Comparison of ENCODE assay signal across 18 cellular contexts in genomic region chr21:46116189-46116845, GRCh38. TPM values are rescaled to one million over a fixed set of nuclear protein-coding genes. Genes with fewer than 3 reads are reported as not detected.
DNase-seq lines count a peak whose midpoint lies in the region; ATAC-seq, FAIRE-seq and TF ChIP-seq lines count a peak whose summit lies in the region.
"Had no signal": no experiment of that assay in that cellular context is flagged by ENCODE, and none has a peak within 500 bp of the region (broad histone marks: within the 10 kb centered on the region; RNA-seq: fewer than 3 reads in every experiment).

No MANE protein-coding gene starts in this region.

- TF ChIP-seq CTCF in activated B cell treated with CpG ODN at 0.5 μM for 24 hours (IDR thresholded peaks at IDR 0.05) (no peak), kidney (IDR thresholded peaks at IDR 0.05; ENCODE audit: borderline replicate concordance, extremely low read depth, insufficient read depth) (no peak), GM23338 (conservative IDR thresholded peaks at IDR 0.05; ENCODE audit: low read depth in 2 of 2) (no peak)

- no peaks in the 10 kb centered on the region for H3K9me2 ChIP-seq in GM23338 (ENCODE audit: insufficient read depth)

- no peak for FAIRE-seq in GM12891 (lab: Jason Lieb, UNC)
- FAIRE-seq in kidney (lab: Jason Lieb, UNC) = no peak
- FAIRE-seq: G401.6, GM18507, TTC549 had no signal

- H3K4me3 Mint-ChIP-seq in activated B cell treated with CpG ODN at 0.5 μM for 24 hours = no peak overlapping the region
- H3K4me3 Mint-ChIP-seq in GM23338 = no peak overlapping the region
- H3K4me3 Mint-ChIP-seq: activated CD8-positive, alpha-beta memory T cell treated with anti-CD3 and anti-CD28 coated beads, Interleukin-2, amount 10 ng/mL, durations not matched to agents 7 days and 5 days; CD4-positive, alpha-beta memory T cell had no signal

- H3K4me2 ChIP-seq in GM23338 = no peak overlapping the region

- no peak for TF ChIP-seq POLR2A in GM12891 (IDR thresholded peaks at IDR 0.05; ENCODE audit: low read depth, low read length)

- H3K9me3 Mint-ChIP-seq in activated B cell treated with CpG ODN at 0.5 μM for 24 hours = no peaks in the 10 kb centered on the region
- H3K9me3 Mint-ChIP-seq in GM23338 = 0 out of 3 replicates have a peak, but pooled peaks cover 6% of the 10 kb centered on the region

- POLR2A ChIA-PET in activated B cell treated with CpG ODN at 0.5 μM for 24 hours (lab: Charles Lee) = no interaction called here

- no peak overlapping the region for H3K9ac ChIP-seq in kidney (ENCODE audit: low read length in 2 of 2)

- no peaks in the 10 kb centered on the region for H3K79me2 ChIP-seq in GM23338 (replicated peaks; ENCODE audit: insufficient read depth)

- no peaks in the 10 kb centered on the region for H3K27me3 Mint-ChIP-seq in activated B cell treated with CpG ODN at 0.5 μM for 24 hours
- H3K27me3 Mint-ChIP-seq in GM23338 (ENCODE audit: insufficient read depth, low read depth, poor library complexity) = peaks cover 2% of the 10 kb centered on the region
- H3K27me3 Mint-ChIP-seq: activated CD8-positive, alpha-beta memory T cell treated with anti-CD3 and anti-CD28 coated beads, Interleukin-2, amount 10 ng/mL, durations not matched to agents 7 days and 5 days; CD4-positive, alpha-beta memory T cell had no signal

- H2AFZ ChIP-seq in GM23338 = no peak overlapping the region

- H3K36me3 Mint-ChIP-seq in activated B cell treated with CpG ODN at 0.5 μM for 24 hours (ENCODE audit: low read depth) (no peaks in the 10 kb centered on the region), GM23338 (ENCODE audit: low read depth) (peaks cover 34% of the 10 kb centered on the region)
- H3K36me3 Mint-ChIP-seq: activated CD8-positive, alpha-beta memory T cell treated with anti-CD3 and anti-CD28 coated beads, Interleukin-2, amount 10 ng/mL, durations not matched to agents 7 days and 5 days had no signal

- H3K9me3 ChIP-seq in kidney (ENCODE audit: control insufficient read depth in 1 of 2, low read length in 2 of 2) = peaks cover 0 to 3% of the 10 kb centered on the region in 2 donors

- no peak overlapping the region for H3K27ac Mint-ChIP-seq in activated B cell treated with CpG ODN at 0.5 μM for 24 hours
- no peak overlapping the region for H3K27ac Mint-ChIP-seq in GM23338
- H3K27ac Mint-ChIP-seq: activated CD8-positive, alpha-beta memory T cell treated with anti-CD3 and anti-CD28 coated beads, Interleukin-2, amount 10 ng/mL, durations not matched to agents 7 days and 5 days; CD4-positive, alpha-beta memory T cell had no signal

- H4K20me1 ChIP-seq in GM23338 (replicated peaks; ENCODE audit: insufficient read depth) = no peaks in the 10 kb centered on the region

- H3K4me1 ChIP-seq in kidney (ENCODE audit: control insufficient read depth in 1 of 2, insufficient read depth in 1 of 2, low read depth in 1 of 2, low read length in 2 of 2) = no peaks in the 10 kb centered on the region
- H3K4me1 ChIP-seq in GM23338 (ENCODE audit: insufficient read depth) = no peaks in the 10 kb centered on the region
- H3K4me1 ChIP-seq: adrenal gland had no signal

- H3K36me3 ChIP-seq in kidney (ENCODE audit: control insufficient read depth in 1 of 2, insufficient read depth in 2 of 2, low read length in 2 of 2) (no peaks in the 10 kb centered on the region), GM23338 (ENCODE audit: insufficient read depth) (peaks cover 15% of the 10 kb centered on the region)

- DNase-seq in GM12891 (ENCODE audit: insufficient read length, low spot score) (peak; percentile 9), activated B cell treated with CpG ODN at 0.5 μM for 24 hours (peak; percentile 4), kidney (peak; percentile 35), sciatic nerve (ENCODE audit: low spot score) (peak; percentile 46), GM23338 (ENCODE audit: low spot score) (no peak), KG1 (lab: John Stamatoyannopoulos, UW) (no peak), substantia nigra (lab: John Stamatoyannopoulos, UW) (no peak)
- DNase-seq: CD4-positive, alpha-beta memory T cell; cortex of kidney; HCEC 1CT; stimulated activated naive CD8-positive, alpha-beta T cell treated with anti-CD3 and anti-CD28 coated beads, Interleukin-15, Interleukin-2, amounts not matched to agents 100 U/mL and 50 U/mL, for 24 hours had no signal

- no peaks in the 10 kb centered on the region for H3F3A ChIP-seq in GM23338 (replicated peaks; ENCODE audit: low read depth)

- CTCF ChIA-PET in activated B cell treated with CpG ODN at 0.5 μM for 24 hours (lab: Charles Lee) = no interaction called here

- H3K4me1 Mint-ChIP-seq in activated B cell treated with CpG ODN at 0.5 μM for 24 hours (no peaks in the 10 kb centered on the region), GM23338 (no peaks in the 10 kb centered on the region)
- H3K4me1 Mint-ChIP-seq: activated CD8-positive, alpha-beta memory T cell treated with anti-CD3 and anti-CD28 coated beads, Interleukin-2, amount 10 ng/mL, durations not matched to agents 7 days and 5 days; CD4-positive, alpha-beta memory T cell had no signal

- H3K27me3 ChIP-seq in GM23338 (ENCODE audit: insufficient read depth) = no peaks in the 10 kb centered on the region
- H3K27me3 ChIP-seq: adrenal gland, SJSA1 had no signal

- H3K4me3 ChIP-seq in kidney (ENCODE audit: low read length in 2 of 2) (no peak overlapping the region), GM23338 (no peak overlapping the region)
- H3K4me3 ChIP-seq: adrenal gland, SJSA1 had no signal

- H3K27ac ChIP-seq in kidney (ENCODE audit: low read depth in 2 of 2, low read length in 2 of 2) (no peak overlapping the region), GM23338 (ENCODE audit: low read depth) (no peak overlapping the region), substantia nigra (ENCODE audit: low read depth, low read length, poor library complexity, severe bottlenecking) (no peak overlapping the region)
- H3K27ac ChIP-seq: adrenal gland, SJSA1 had no signal

- intact Hi-C loops in activated B cell treated with CpG ODN at 0.5 μM for 24 hours (cut with micrococcal nuclease) = no loop called here
- intact Hi-C loops in kidney (cut with DNase I) = no loop called here
- intact Hi-C loops in sciatic nerve (cut with DNase I) = no loop called here

- ATAC-seq in activated B cell treated with CpG ODN at 0.5 μM for 24 hours (ENCODE audit: low read depth) (no peak), sciatic nerve (no peak), GM23338 (no peak), GM21619 (IDR thresholded peaks at IDR 0.05; ENCODE audit: unreplicated experiment) (no peak)
- ATAC-seq: activated CD8-positive, alpha-beta memory T cell treated with anti-CD3 and anti-CD28 coated beads, Interleukin-2, amount 10 ng/mL, durations not matched to agents 7 days and 5 days; stimulated activated naive CD8-positive, alpha-beta T cell treated with anti-CD3 and anti-CD28 coated beads, Interleukin-15, Interleukin-2, amounts not matched to agents 100 U/mL and 50 U/mL, for 24 hours had no signal

TF ChIP-seq in GM12891, 5 proteins besides CTCF, POLR2A, EP300 and RAD21:
- TF ChIP-seq TAF1 (IDR thresholded peaks at IDR 0.05; ENCODE audit: low read depth, low read length) (no peak), PAX5 (IDR thresholded peaks at IDR 0.05; ENCODE audit: insufficient read depth, low read length, severe bottlenecking) (no peak), SPI1 (IDR thresholded peaks at IDR 0.05; ENCODE audit: low read depth, low read length) (no peak), POU2F2 (IDR thresholded peaks at IDR 0.05; ENCODE audit: low read depth, low read length) (no peak), POLR2AphosphoS5 (IDR thresholded peaks at IDR 0.05; ENCODE audit: low read depth, low read length) (no peak)

TF ChIP-seq in GM23338, 12 proteins besides CTCF, POLR2A, EP300 and RAD21 (continues in another document):
- TF ChIP-seq EZH2phosphoT487 (IDR thresholded peaks at IDR 0.05; ENCODE audit: unreplicated experiment) (no peak), STAT1 (IDR thresholded peaks at IDR 0.05; ENCODE audit: unreplicated experiment) (no peak), REST (IDR thresholded peaks at IDR 0.05; ENCODE audit: unreplicated experiment) (no peak), ZNF331 (CRISPR knock-in tag; IDR thresholded peaks at IDR 0.05; ENCODE audit: low read depth) (no peak), POLR2AphosphoS5 (IDR thresholded peaks at IDR 0.05; ENCODE audit: low read depth) (no peak)

RNA-seq across cellular contexts. Expression of gene COL6A2, which starts 18.4 kb away (rescaled TPM):
- 1.5 TPM for polyA plus RNA-seq in GM12891 (2012; ENCODE audit: low read depth, missing spikeins)
- total RNA-seq in activated B cell treated with CpG ODN at 0.5 μM for 24 hours = 0.40 and 1.4 TPM in 2 replicates
- 174 TPM for total RNA-seq in kidney
- polyA plus RNA-seq in kidney (ENCODE audit: insufficient read depth, low read depth, low replicate concordance) = 52.4 TPM
- 397 TPM for total RNA-seq in sciatic nerve
- total RNA-seq in GM23338 (2014; rRNA removed; shearing (Covaris generic)) = 68.5 and 89.2 TPM in 2 replicates
- 28.4 and 31.8 TPM in 2 replicates for polyA plus RNA-seq in GM23338 (2016; fragmentation: Nextera tagmentation; extraction: Ambion mirVana)

RNA-seq across cellular contexts. Expression of gene FTCD, which starts 39.1 kb away (rescaled TPM):
- 0.45 TPM for polyA plus RNA-seq in GM12891 (2012; ENCODE audit: low read depth, missing spikeins)
- total RNA-seq in activated B cell treated with CpG ODN at 0.5 μM for 24 hours (0.69 and 0.73 TPM in 2 replicates), kidney (51.6 TPM), sciatic nerve (2.9 TPM)
- polyA plus RNA-seq in kidney (ENCODE audit: insufficient read depth, low read depth, low replicate concordance) (273 TPM), GM23338 (2016; fragmentation: Nextera tagmentation; extraction: Ambion mirVana) (2.3 and 2.6 TPM in 2 replicates)
- total RNA-seq in GM23338 (2014; rRNA removed; shearing (Covaris generic)) = 0.90 and 3.3 TPM in 2 replicates
- total RNA-seq: activated CD8-positive, alpha-beta memory T cell treated with anti-CD3 and anti-CD28 coated beads, Interleukin-2, amount 10 ng/mL, durations not matched to agents 7 days and 5 days; SJSA1 had no signal
- polyA plus RNA-seq: CD4-positive, alpha-beta memory T cell had no signal

Comparison
In these comparisons a context has a peak if more than half of its experiments do, and no peak if none do; other contexts are left out.
1. DNase-seq: peak in GM12891 (single experiment), activated B cell treated with CpG ODN at 0.5 μM for 24 hours (single experiment), kidney (single experiment) and sciatic nerve (single experiment); none in GM23338 (single experiment), KG1 (single experiment) and substantia nigra (0 of 49).
2. RNA of gene COL6A2, which starts 18.4 kb away (total RNA-seq): 397 TPM in sciatic nerve (single experiment), 174 TPM in kidney (single experiment) and 68.5 to 89.2 TPM in GM23338; 0.40 to 1.4 TPM in activated B cell treated with CpG ODN at 0.5 μM for 24 hours; every median in the first group is over 10 times any median in the second.
3. RNA of gene FTCD, which starts 39.1 kb away (total RNA-seq): 51.6 TPM in kidney (single experiment); 2.9 TPM in sciatic nerve (single experiment), 0.90 to 3.3 TPM in GM23338 and 0.69 to 0.73 TPM in activated B cell treated with CpG ODN at 0.5 μM for 24 hours; every median in the first group is over 10 times any median in the second.